8 cellular contexts compared by ENCODE assay signal in genomic region chr3:181176610-181177009, GRCh38.
DNase-seq lines count a peak whose midpoint lies in the region; ATAC-seq and TF ChIP-seq lines count a peak whose summit lies in the region.

No MANE protein-coding gene starts in this region.

- WGBS in tibial nerve, 2 donors = 9 to 11% methylated on average over 6 of the region's 6 CpGs

- H3K27me3 ChIP-seq in tibial nerve = no peaks in the 10 kb centered on the region

- DNase-seq in AG10803 (ENCODE audit: low read depth) = peak; percentile 16
- DNase-seq in NAMALWA (ENCODE audit: low spot score) = peak; percentile 73
- DNase-seq in ecto neural progenitor cell (ENCODE audit: low spot score) = peak; percentile 52
- peak; percentile 15 for DNase-seq in middle frontal gyrus (ENCODE audit: extremely low spot score, low spot score)
- peak; percentile 43 to 77 for DNase-seq in tibial nerve (ENCODE audit: low spot score in 2 of 2)
- no peak for DNase-seq in activated T-helper 2 cell treated with anti-CD3 and anti-CD28 coated beads, Interferon-gamma antibody, Interleukin-2, Interleukin-4, amounts not matched to agents 10 μg/mL and 5 μg/mL and 100 μg/mL, durations not matched to agents 14 hours and 24 hours and 36 hours (ENCODE audit: low spot score)

- H3K4me1 Mint-ChIP-seq in activated T-helper 2 cell treated with anti-CD3 and anti-CD28 coated beads, Interferon-gamma antibody, Interleukin-2, Interleukin-4, amounts not matched to agents 10 μg/mL and 5 μg/mL and 100 μg/mL, durations not matched to agents 14 hours and 24 hours and 36 hours (ENCODE audit: low read depth) = no peaks in the 10 kb centered on the region

- peaks cover 0 to 8% (median 0%) of the 10 kb centered on the region in 4 donors for H3K4me1 ChIP-seq in tibial nerve

- peak; percentile 62 for ATAC-seq in GM18909 (IDR thresholded peaks at IDR 0.05; ENCODE audit: poor library complexity, unreplicated experiment)
- 0 out of 3 replicates have a peak, but pooled peaks have one; percentile 42 for ATAC-seq in SK-N-SH treated with all-trans-retinoic acid at 6 μM for 48 hours

- no peaks in the 10 kb centered on the region for H3K9me3 ChIP-seq in tibial nerve

- no peak overlapping the region for H3K4me3 Mint-ChIP-seq in activated T-helper 2 cell treated with anti-CD3 and anti-CD28 coated beads, Interferon-gamma antibody, Interleukin-2, Interleukin-4, amounts not matched to agents 10 μg/mL and 5 μg/mL and 100 μg/mL, durations not matched to agents 14 hours and 24 hours and 36 hours (ENCODE audit: low read depth)

- H3K36me3 ChIP-seq in tibial nerve = no peaks in the 10 kb centered on the region

- H3K36me3 Mint-ChIP-seq in activated T-helper 2 cell treated with anti-CD3 and anti-CD28 coated beads, Interferon-gamma antibody, Interleukin-2, Interleukin-4, amounts not matched to agents 10 μg/mL and 5 μg/mL and 100 μg/mL, durations not matched to agents 14 hours and 24 hours and 36 hours (ENCODE audit: low read depth) = no peaks in the 10 kb centered on the region

- H3K9me3 Mint-ChIP-seq in activated T-helper 2 cell treated with anti-CD3 and anti-CD28 coated beads, Interferon-gamma antibody, Interleukin-2, Interleukin-4, amounts not matched to agents 10 μg/mL and 5 μg/mL and 100 μg/mL, durations not matched to agents 14 hours and 24 hours and 36 hours = no peaks in the 10 kb centered on the region

- intact Hi-C loops in activated T-helper 2 cell treated with anti-CD3 and anti-CD28 coated beads, Interferon-gamma antibody, Interleukin-2, Interleukin-4, amounts not matched to agents 10 μg/mL and 5 μg/mL and 100 μg/mL, durations not matched to agents 14 hours and 24 hours and 36 hours (cut with micrococcal nuclease) = no loop called here

- H3K27me3 Mint-ChIP-seq in activated T-helper 2 cell treated with anti-CD3 and anti-CD28 coated beads, Interferon-gamma antibody, Interleukin-2, Interleukin-4, amounts not matched to agents 10 μg/mL and 5 μg/mL and 100 μg/mL, durations not matched to agents 14 hours and 24 hours and 36 hours (ENCODE audit: low read depth) = peaks cover 7% of the 10 kb centered on the region

- H3K4me3 ChIP-seq in AG10803 (ENCODE audit: low read length) = no peak overlapping the region
- no peak overlapping the region for H3K4me3 ChIP-seq in tibial nerve

- no peak for TF ChIP-seq EP300 in tibial nerve (IDR thresholded peaks at IDR 0.05)

- no peak for TF ChIP-seq POLR2A in tibial nerve (IDR thresholded peaks at IDR 0.05)

- no peak overlapping the region for H3K27ac Mint-ChIP-seq in activated T-helper 2 cell treated with anti-CD3 and anti-CD28 coated beads, Interferon-gamma antibody, Interleukin-2, Interleukin-4, amounts not matched to agents 10 μg/mL and 5 μg/mL and 100 μg/mL, durations not matched to agents 14 hours and 24 hours and 36 hours

- H3K27ac ChIP-seq in tibial nerve = no peak overlapping the region

- TF ChIP-seq CTCF in AG10803 (conservative IDR thresholded peaks at IDR 0.05; ENCODE audit: low read length) (peak; percentile 49), tibial nerve (IDR thresholded peaks at IDR 0.05) (peak; percentile 42 to 61 (median 53))

TF ChIP-seq in SK-N-SH treated with all-trans-retinoic acid at 6 μM for 48 hours, 23 proteins besides CTCF, POLR2A, EP300 and RAD21:
- TF ChIP-seq CSRNP3 (CRISPR knock-in tag; IDR thresholded peaks at IDR 0.05) (no peak), POU6F1 (CRISPR knock-in tag; IDR thresholded peaks at IDR 0.05; ENCODE audit: borderline replicate concordance, low read depth) (no peak), ZC3H10 (CRISPR knock-in tag; IDR thresholded peaks at IDR 0.05) (no peak), ZFP3 (CRISPR knock-in tag; IDR thresholded peaks at IDR 0.05) (no peak), GLIS3 (CRISPR knock-in tag; IDR thresholded peaks at IDR 0.05) (no peak)
TF ChIP-seq in SK-N-SH treated with all-trans-retinoic acid at 6 μM for 48 hours: peak in this region for 0.
